ENCODE assay signal across 1 cellular context in genomic region chr15:47411733-47412530, GRCh38.
TF ChIP-seq lines count a peak whose summit lies in the region.

No MANE protein-coding gene starts in this region.

TF ChIP-seq in K562, 482 proteins besides CTCF, POLR2A, EP300 and RAD21 (continued from another document):
- TF ChIP-seq SAFB (IDR thresholded peaks at IDR 0.05; ENCODE audit: borderline replicate concordance, low read depth, low read length), result no peak
- no peak for TF ChIP-seq NFYB (IDR thresholded peaks at IDR 0.05; ENCODE audit: extremely low read depth, insufficient read length)
- no peak for TF ChIP-seq ZNF644 (tag; IDR thresholded peaks at IDR 0.05; ENCODE audit: low read depth)
- peak; percentile 62; the same call in 1 of the 2 replicates for TF ChIP-seq ZNF449 (CRISPR knock-in tag; IDR thresholded peaks at IDR 0.05)
- no peak for TF ChIP-seq ZNF696 (CRISPR knock-in tag; conservative IDR thresholded peaks at IDR 0.05)
- no peak for TF ChIP-seq ZBTB1 (CRISPR knock-in tag; IDR thresholded peaks at IDR 0.05; ENCODE audit: borderline replicate concordance, low read depth)
